ENCODE assay signal across 10 cellular contexts in the genomic region with DNA sequence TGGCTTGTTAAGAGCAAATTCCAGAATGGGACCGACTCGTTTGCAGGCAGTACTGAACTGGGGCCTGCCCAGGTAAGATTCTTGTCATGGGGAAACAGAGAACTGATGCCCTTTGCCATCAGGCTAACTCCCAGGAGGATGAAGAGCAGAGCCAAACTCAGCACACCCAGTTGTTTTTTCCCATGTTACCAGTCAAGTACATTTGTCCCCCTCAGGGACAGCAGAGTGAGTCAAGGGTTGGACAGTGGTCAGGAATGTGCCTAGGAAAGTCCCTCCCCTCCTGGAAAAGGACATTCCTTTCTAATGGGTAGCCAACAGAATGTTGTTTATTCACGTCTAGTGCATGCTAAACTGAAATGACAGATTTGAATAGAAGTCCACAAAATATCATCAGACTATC. TPM values are rescaled to one million over a fixed set of nuclear protein-coding genes. Genes with fewer than 3 reads are reported as not detected.
DNase-seq lines count a peak whose midpoint lies in the region; FAIRE-seq and TF ChIP-seq lines count a peak whose summit lies in the region.
"Had no signal": no experiment of that assay in that cellular context is flagged by ENCODE, and none has a peak within 500 bp of the region (broad histone marks: within the 10 kb centered on the region; RNA-seq: fewer than 3 reads in every experiment).

No MANE protein-coding gene starts in this region.

- TF ChIP-seq CTCF in mammary epithelial cell (conservative IDR thresholded peaks at IDR 0.05 in 1 of 2, IDR thresholded peaks at IDR 0.05 in 1 of 2; ENCODE audit: extremely low read depth in 1 of 2, insufficient read depth in 1 of 2, low read depth in 1 of 2, low read length in 2 of 2) = no peak
- TF ChIP-seq CTCF in GM10266 (IDR thresholded peaks at IDR 0.05; ENCODE audit: control insufficient read depth, insufficient read depth, low read depth, missing control alignments) = no peak

- no TSS peak for BruUV-seq in mammary epithelial cell (replicated peaks; lab: Mats Ljungman, UMichigan)

- H4K20me1 ChIP-seq in mammary epithelial cell (ENCODE audit: insufficient read depth, low read length) = no peaks in the 10 kb centered on the region

- peak overlapping the region; percentile 50 for H3K4me2 ChIP-seq in mammary epithelial cell (ENCODE audit: insufficient read depth, low read depth, low read length)
- peak overlapping the region; percentile 27 for H3K4me2 ChIP-seq in skeletal muscle satellite cell (ENCODE audit: low read length)

- peak overlapping the region; percentile 14 for H3K27ac ChIP-seq in mammary epithelial cell (ENCODE audit: insufficient read depth, low read depth, low read length)

- H3K4me1 ChIP-seq in mammary epithelial cell (ENCODE audit: insufficient read depth, low read length) = peaks cover 15% of the 10 kb centered on the region
- peaks cover 35% of the 10 kb centered on the region for H3K4me1 ChIP-seq in skeletal muscle satellite cell (ENCODE audit: control insufficient read depth, insufficient read depth, low read length)

- DNase-seq in H54 (ENCODE audit: insufficient read length, low spot score) (peak; percentile 19), mammary epithelial cell (peak; percentile 77), iris pigment epithelial cell (ENCODE audit: low read depth) (peak; percentile 66), NOMO-1 treated with dmso at 0.1 percent for 144 hours (lab: John Stamatoyannopoulos, UW; ENCODE audit: unreplicated experiment) (no peak), cerebellar nuclear complex (lab: John Stamatoyannopoulos, UW) (no peak), GM10266 (ENCODE audit: extremely low spot score) (no peak)
- DNase-seq in central memory CD4-positive, alpha-beta T cell = no peak
- DNase-seq: activated naive CD8-positive, alpha-beta T cell treated with anti-CD3 and anti-CD28 coated beads, Interleukin-2, amount 10 ng/mL, durations not matched to agents 7 days and 5 days had no signal

- TF ChIP-seq POLR2A in H54 (IDR thresholded peaks at IDR 0.05; ENCODE audit: low read depth, low read length) = no peak

- intact Hi-C loops in mammary epithelial cell (cut with micrococcal nuclease) = loop anchor here (1.0 to 10.0 kb wide), 4 partner anchors 30 to 683 kb away; no protein-coding TSS in a partner anchor

- FAIRE-seq in H54 (lab: Jason Lieb, UNC) = peak; percentile 92
- FAIRE-seq: TTC549 had no signal

- H3K4me3 ChIP-seq in mammary epithelial cell (replicated peaks in 1 of 3; ENCODE audit: insufficient read depth in 1 of 3, low read depth in 2 of 3, low read length in 3 of 3) (no peak overlapping the region), skeletal muscle satellite cell (ENCODE audit: low read length) (no peak overlapping the region)

- H2AFZ ChIP-seq in mammary epithelial cell (ENCODE audit: low read depth, low read length) = peak overlapping the region; percentile 13

- H3K27me3 ChIP-seq in mammary epithelial cell (ENCODE audit: insufficient read depth, low read length) (no peaks in the 10 kb centered on the region), skeletal muscle satellite cell (ENCODE audit: control insufficient read depth, insufficient read depth, low read length) (no peaks in the 10 kb centered on the region)

- no peaks in the 10 kb centered on the region for H3K36me3 ChIP-seq in mammary epithelial cell (ENCODE audit: insufficient read depth, low read length)
- H3K36me3 ChIP-seq in skeletal muscle satellite cell (ENCODE audit: insufficient read depth, low read length) = no peaks in the 10 kb centered on the region

- dilution Hi-C loops in mammary epithelial cell (cut with HindIII; ENCODE audit: low sequenced_read_pairs) = no loop called here

- CTCF ChIA-PET in mammary epithelial cell (lab: Charles Lee; ENCODE audit: low non-redundant PET) = no interaction called here

- WGBS in mammary epithelial cell (ENCODE audit: low coverage, missing lambda C conversion rate) = 4% methylated on average over 3 of the region's 3 CpGs

- H3K9ac ChIP-seq in mammary epithelial cell (ENCODE audit: insufficient read depth, low read length) (no peak overlapping the region), skeletal muscle satellite cell (ENCODE audit: low read depth, low read length) (peak overlapping the region; percentile 30)

- H3K79me2 ChIP-seq in mammary epithelial cell (ENCODE audit: insufficient read depth, low read length) = no peaks in the 10 kb centered on the region

- in situ Hi-C loops in mammary epithelial cell (cut with MboI; ENCODE audit: low sequenced_read_pairs in 2 of 2) = loop anchor here in 1 of 2 donors (25.0 kb wide), 1 partner anchor 371 kb away; the partner anchor contains the start of gene RERG

- no peaks in the 10 kb centered on the region for H3K9me3 ChIP-seq in mammary epithelial cell (replicated peaks; ENCODE audit: insufficient read depth, low read length)
- no peaks in the 10 kb centered on the region for H3K9me3 ChIP-seq in skeletal muscle satellite cell (replicated peaks; ENCODE audit: low read length)

RNA-seq across cellular contexts. Expression of gene ART4, which starts 1.6 kb away (rescaled TPM):
- total RNA-seq in mammary epithelial cell = not detected
- polyA plus RNA-seq in mammary epithelial cell = not detected
- polyA minus RNA-seq in mammary epithelial cell = not detected
- total RNA-seq in skeletal muscle satellite cell (2012; rRNA removed) = not detected in 2 replicates
- total RNA-seq: activated naive CD8-positive, alpha-beta T cell treated with anti-CD3 and anti-CD28 coated beads, Interleukin-2, amount 10 ng/mL, durations not matched to agents 7 days and 5 days had no signal

RNA-seq across cellular contexts. Expression of gene SMCO3, which starts 27.8 kb away (rescaled TPM):
- under 1 TPM in 1 of 2 donors, not detected in 1; 0.17 TPM for total RNA-seq in mammary epithelial cell
- not detected for polyA plus RNA-seq in mammary epithelial cell
- not detected for polyA minus RNA-seq in mammary epithelial cell
- under 0.01 and 0.25 TPM in 2 replicates for total RNA-seq in skeletal muscle satellite cell (2012; rRNA removed)
- total RNA-seq: activated naive CD8-positive, alpha-beta T cell treated with anti-CD3 and anti-CD28 coated beads, Interleukin-2, amount 10 ng/mL, durations not matched to agents 7 days and 5 days had no signal

RNA-seq across cellular contexts. Expression of gene C12orf60, which starts 38.3 kb away (rescaled TPM):
- 1 to 10 TPM in 1 of 2 donors, under 1 TPM in 1; 0.83 to 1.3 TPM for total RNA-seq in mammary epithelial cell
- polyA plus RNA-seq in mammary epithelial cell = 1.1 TPM
- not detected for polyA minus RNA-seq in mammary epithelial cell
- total RNA-seq in skeletal muscle satellite cell (2012; rRNA removed) = 1.5 and 4.4 TPM in 2 replicates

RNA-seq across cellular contexts. Expression of gene WBP11, which starts 38.5 kb away (rescaled TPM):
- 10 to 100 TPM; 12.0 to 61.2 TPM for total RNA-seq in mammary epithelial cell
- 17.5 TPM for polyA plus RNA-seq in mammary epithelial cell
- 32.0 TPM for polyA minus RNA-seq in mammary epithelial cell
- 15.2 and 18.3 TPM in 2 replicates for total RNA-seq in skeletal muscle satellite cell (2012; rRNA removed)

RNA-seq across cellular contexts. Expression of gene MGP, which starts 43.9 kb away (rescaled TPM):
- 10 to 100 TPM in 1 of 2 donors, under 1 TPM in 1; 0.66 to 55.5 TPM for total RNA-seq in mammary epithelial cell
- polyA plus RNA-seq in mammary epithelial cell = 1.4 TPM
- not detected for polyA minus RNA-seq in mammary epithelial cell
- 0.51 and 5.5 TPM in 2 replicates for total RNA-seq in skeletal muscle satellite cell (2012; rRNA removed)

Comparison
In these comparisons a context has a peak if more than half of its experiments do, and no peak if none do; other contexts are left out.
1. DNase-seq: peak in H54 (single experiment), mammary epithelial cell (single experiment) and iris pigment epithelial cell (single experiment); none in central memory CD4-positive, alpha-beta T cell (single experiment), NOMO-1 treated with dmso at 0.1 percent for 144 hours (single experiment), cerebellar nuclear complex (0 of 2) and GM10266 (single experiment).